In genomic region chr3:126355777-126356372, GRCh38 we compare ENCODE assay signal across 8 cellular contexts. TPM values are rescaled to one million over a fixed set of nuclear protein-coding genes. Genes with fewer than 3 reads are reported as not detected.
A peak's percentile ranks its signal among the peaks of the same experiment; 100 is the strongest.
DNase-seq lines count a peak whose midpoint lies in the region; ATAC-seq, FAIRE-seq and TF ChIP-seq lines count a peak whose summit lies in the region.

No MANE protein-coding gene starts in this region.

- H3K4me3 ChIP-seq in GM12878: no peak overlapping the region

- TF ChIP-seq POLR2A in GM12878 (IDR thresholded peaks at IDR 0.05; ENCODE audit: low read depth, low read length): no peak

- TF ChIP-seq CTCF in GM12878 (IDR thresholded peaks at IDR 0.05 in 2 of 3, conservative IDR thresholded peaks at IDR 0.05 in 1 of 3; ENCODE audit: control insufficient read depth in 2 of 3, extremely low read depth in 1 of 3, insufficient read depth in 1 of 3, low read depth in 3 of 3, low read length in 3 of 3): no peak

- CTCF ChIA-PET in GM12878 (lab: Yijun Ruan, JAX): no interaction called here

- H3K79me2 ChIP-seq in GM12878 (ENCODE audit: control insufficient read depth, insufficient read depth, low read length): no peaks in the 10 kb centered on the region

- RAD21 ChIA-PET in GM12878 (lab: Charles Lee; ENCODE audit: unreplicated experiment): no interaction called here

- no peaks in the 10 kb centered on the region for H3K9me3 ChIP-seq in GM12878 (replicated peaks; ENCODE audit: control insufficient read depth, insufficient read depth, low read length)

- no peaks in the 10 kb centered on the region for H3K4me1 ChIP-seq in GM12878 (ENCODE audit: control insufficient read depth, insufficient read depth, low read length)

- 3% methylated on average over 30 of the region's 32 CpGs for WGBS in GM12878 (ENCODE audit: insufficient coverage, insufficient replicate concordance, low lambda C conversion rate, missing lambda C conversion rate)

- no peak for TF ChIP-seq RAD21 in GM12878 (IDR thresholded peaks at IDR 0.05; ENCODE audit: insufficient read depth, low read depth, low read length)

- SMC1A ChIA-PET in GM12878 (lab: Charles Lee; ENCODE audit: uncharacterized antibody, unreplicated experiment): no interaction called here

- no peaks in the 10 kb centered on the region for H4K20me1 ChIP-seq in GM12878 (ENCODE audit: control insufficient read depth, insufficient read depth)

- no peak overlapping the region for H3K4me2 ChIP-seq in GM12878 (ENCODE audit: control insufficient read depth, insufficient read depth)

- FAIRE-seq in GM12878 (lab: Jason Lieb, UNC): no peak

- H3K36me3 ChIP-seq in GM12878 (ENCODE audit: control insufficient read depth in 2 of 2, insufficient read depth in 2 of 2, low read length in 1 of 2): no peaks in the 10 kb centered on the region

- DNase-seq in ELF-1 (ENCODE audit: low read depth, low spot score) (peak; percentile 98), NCI-H2107 (lab: John Stamatoyannopoulos, UW) (peak; percentile 15), GM12878 (ENCODE audit: low read depth, low spot score) (no peak), hippocampal formation (lab: John Stamatoyannopoulos, UW) (peak; percentile 94 to 96), posterior vena cava (ENCODE audit: low spot score) (peak; percentile 98)
- DNase-seq in activated CD4-positive, CD25-positive, alpha-beta regulatory T cell treated with anti-CD3 and anti-CD28 coated beads, Interleukin-2, amount 50 U/mL, for 72 hours: no peak
- DNase-seq in activated CD4-positive, CD25-positive, alpha-beta regulatory T cell (lab: John Stamatoyannopoulos, UW): no peak

- TF ChIP-seq EP300 in GM12878 (IDR thresholded peaks at IDR 0.05; ENCODE audit: borderline replicate concordance in 1 of 2, control insufficient read depth in 1 of 2, low read depth in 2 of 2, low read length in 2 of 2): no peak

- H3K9ac ChIP-seq in GM12878 (ENCODE audit: control insufficient read depth, insufficient read depth, low read length): no peak overlapping the region

- ATAC-seq in GM12878 (peak; percentile 14), GM19351 (IDR thresholded peaks at IDR 0.05; ENCODE audit: unreplicated experiment) (no peak)

- POLR2A ChIA-PET in GM12878 (lab: Charles Lee): no interaction called here

- no peak overlapping the region for H2AFZ ChIP-seq in GM12878 (ENCODE audit: control insufficient read depth, low read depth, low read length)

- BruUV-seq in GM12878 (replicated peaks; lab: Mats Ljungman, UMichigan): no TSS peak

- no peak overlapping the region for H3K27ac ChIP-seq in GM12878 (ENCODE audit: control insufficient read depth, insufficient read depth)

- intact Hi-C loops in GM12878 (cut with micrococcal nuclease; ENCODE audit: unreplicated experiment): no loop called here
- intact Hi-C loops in posterior vena cava (cut with DNase I): loop anchor here (10.0 kb wide), 1 partner anchor 91 kb away; no protein-coding TSS in a partner anchor

- peaks cover 12 to 23% of the 10 kb centered on the region in 2 experiments for H3K27me3 ChIP-seq in GM12878 (replicated peaks in 1 of 2; ENCODE audit: control insufficient read depth in 2 of 2, insufficient read depth in 2 of 2, low read length in 1 of 2)

- in situ Hi-C loops in GM12878 (cut with MboI): no loop called here

TF ChIP-seq in GM12878, 131 proteins besides CTCF, POLR2A, EP300 and RAD21 (continues in another document):
- TF ChIP-seq SUZ12 (IDR thresholded peaks at IDR 0.05; ENCODE audit: unreplicated experiment) (peak; percentile 28), EGR1 (IDR thresholded peaks at IDR 0.05; ENCODE audit: borderline replicate concordance in 1 of 2, low read depth in 2 of 2, low read length in 2 of 2) (0 out of 3 replicates have a peak, but pooled peaks of 1 of the 2 experiments have one; percentile 15), E2F8 (IDR thresholded peaks at IDR 0.05; ENCODE audit: low read depth, partially characterized antibody) (no peak), ZBTB40 (IDR thresholded peaks at IDR 0.05; ENCODE audit: borderline replicate concordance) (no peak)

RNA-seq across cellular contexts. Expression of gene KLF15, which starts 1.3 kb away (rescaled TPM):
- total RNA-seq in GM12878 (2013; cell fraction: nucleolus; rRNA removed): not detected in 2 replicates
- not detected in 2 replicates for total RNA-seq in GM12878 (2014; rRNA removed)
- not detected in 2 replicates for total RNA-seq in GM12878 (2014; rRNA removed; fragmentation: Illumina TruSeq; extraction: Trizol)
- total RNA-seq in GM12878 (2021): 0.15 TPM in 1 of 2 replicates, not detected in the other
- not detected for polyA plus RNA-seq in GM12878 (2011; ENCODE audit: low read depth)
- not detected in 2 replicates for polyA plus RNA-seq in GM12878 (2011; rRNA removed)
- 0.04 and 0.05 TPM in 2 replicates for polyA plus RNA-seq in GM12878 (2011; cell fraction: cytosol; rRNA removed)
- 0.07 and 0.09 TPM in 2 replicates for polyA plus RNA-seq in GM12878 (2011; cell fraction: nucleus; rRNA removed)
- polyA plus RNA-seq in GM12878 (2012): 0.11 TPM in 2 replicates
- not detected in 2 replicates for polyA plus RNA-seq in GM12878 (2014; fragmentation: Illumina TruSeq; extraction: Trizol)
- not detected for polyA plus RNA-seq in GM12878 (2014; fragmentation: Nextera tagmentation; extraction: Ambion mirVana)
- not detected in 2 replicates for polyA plus RNA-seq in GM12878 (2014; rRNA removed)
- not detected for polyA plus RNA-seq in GM12878 (2016; fragmentation: Nextera tagmentation; extraction: Ambion mirVana)
- polyA minus RNA-seq in GM12878 (2011; rRNA and poly(A)+ RNA removed): 0.07 TPM in 1 of 2 replicates, not detected in the other
- not detected in 2 replicates for polyA minus RNA-seq in GM12878 (2011; cell fraction: cytosol; rRNA and poly(A)+ RNA removed)
- polyA minus RNA-seq in GM12878 (2011; cell fraction: nucleus; rRNA and poly(A)+ RNA removed): 0.19 TPM in 1 of 2 replicates, not detected in the other
- total RNA-seq in posterior vena cava: 10 to 100 TPM; 10.6 to 15.5 TPM

RNA-seq across cellular contexts. Expression of gene CFAP100, which starts 38.8 kb away (rescaled TPM):
- total RNA-seq in GM12878 (2013; cell fraction: nucleolus; rRNA removed): not detected in 2 replicates
- total RNA-seq in GM12878 (2014; rRNA removed) (not detected in 2 replicates), GM12878 (2014; rRNA removed; fragmentation: Illumina TruSeq; extraction: Trizol) (not detected in 2 replicates), GM12878 (2021) (not detected in 2 replicates), posterior vena cava (not detected)
- polyA plus RNA-seq in GM12878 (2011; ENCODE audit: low read depth): not detected
- polyA plus RNA-seq in GM12878 (2011; rRNA removed) (not detected in 2 replicates), GM12878 (2014; fragmentation: Illumina TruSeq; extraction: Trizol) (not detected in 2 replicates), GM12878 (2014; fragmentation: Nextera tagmentation; extraction: Ambion mirVana) (not detected), GM12878 (2014; rRNA removed) (0.04 TPM in 1 of 2 replicates, not detected in the other), GM12878 (2016; fragmentation: Nextera tagmentation; extraction: Ambion mirVana) (under 1 TPM in 1 of 2 experiments, not detected in 1; 0.27 TPM)
- not detected in 2 replicates for polyA plus RNA-seq in GM12878 (2011; cell fraction: cytosol; rRNA removed)
- polyA plus RNA-seq in GM12878 (2011; cell fraction: nucleus; rRNA removed): not detected in 2 replicates
- polyA plus RNA-seq in GM12878 (2012): not detected in 2 replicates
- polyA minus RNA-seq in GM12878 (2011; rRNA and poly(A)+ RNA removed): not detected in 2 replicates
- polyA minus RNA-seq in GM12878 (2011; cell fraction: cytosol; rRNA and poly(A)+ RNA removed): not detected in 2 replicates
- polyA minus RNA-seq in GM12878 (2011; cell fraction: nucleus; rRNA and poly(A)+ RNA removed): not detected in 2 replicates

Comparison
In these comparisons a context has a peak if more than half of its experiments do, and no peak if none do; other contexts are left out.
1. DNase-seq: peak in ELF-1 (single experiment), NCI-H2107 (single experiment), hippocampal formation (2 of 2) and posterior vena cava (single experiment); none in GM12878 (single experiment), activated CD4-positive, CD25-positive, alpha-beta regulatory T cell treated with anti-CD3 and anti-CD28 coated beads, Interleukin-2, amount 50 U/mL, for 72 hours (single experiment) and activated CD4-positive, CD25-positive, alpha-beta regulatory T cell (0 of 4).
2. RNA of gene KLF15, which starts 1.3 kb away (total RNA-seq): 10.6 to 15.5 TPM in posterior vena cava; 0.15 TPM in GM12878; every median in the first group is over 10 times any median in the second.